ENCODE assay signal across 12 cellular contexts in the genomic region with DNA sequence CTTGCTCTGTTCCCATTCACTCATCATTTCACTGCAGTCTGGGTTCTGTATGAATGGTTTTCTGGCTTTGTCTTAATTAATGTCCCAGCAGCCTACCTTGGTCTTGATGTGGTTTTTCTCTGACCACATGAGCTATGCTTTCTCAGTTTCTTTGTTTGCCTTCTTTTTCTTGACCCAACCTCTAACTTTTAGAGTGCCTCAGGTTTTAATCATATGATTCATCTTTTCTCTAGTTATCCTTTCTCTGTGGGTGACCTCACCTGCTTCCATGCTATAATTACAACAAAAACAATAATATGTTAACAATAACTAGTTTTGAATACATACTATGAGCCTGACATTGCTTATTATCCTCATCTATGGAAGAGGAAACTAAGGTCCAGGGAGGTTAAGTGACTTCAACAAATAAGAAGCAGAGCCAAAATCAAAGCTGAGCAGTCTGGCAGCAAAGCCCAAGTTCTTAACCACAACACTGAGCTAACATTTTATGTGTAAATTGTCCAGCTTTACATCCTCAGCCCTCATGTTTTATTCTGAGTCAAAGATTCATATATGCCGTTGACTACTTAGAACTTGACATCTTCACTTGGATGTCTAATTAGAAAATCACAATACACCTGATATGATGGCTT. TPM values are rescaled to one million over a fixed set of nuclear protein-coding genes. Genes with fewer than 3 reads are reported as not detected.
DNase-seq lines count a peak whose midpoint lies in the region; ATAC-seq and TF ChIP-seq lines count a peak whose summit lies in the region.
"Had no signal": no experiment of that assay in that cellular context is flagged by ENCODE, and none has a peak within 500 bp of the region (broad histone marks: within the 10 kb centered on the region; RNA-seq: fewer than 3 reads in every experiment).

No MANE protein-coding gene starts in this region.

- H3K36me3 Mint-ChIP-seq in T-cell = no peaks in the 10 kb centered on the region
- no peaks in the 10 kb centered on the region for H3K36me3 Mint-ChIP-seq in naive thymus-derived CD8-positive, alpha-beta T cell
- H3K36me3 Mint-ChIP-seq: CD4-positive, CD25-positive, alpha-beta regulatory T cell had no signal

- no peak overlapping the region for H3K27ac Mint-ChIP-seq in T-cell
- no peak overlapping the region for H3K27ac Mint-ChIP-seq in naive thymus-derived CD8-positive, alpha-beta T cell
- H3K27ac Mint-ChIP-seq: CD4-positive, CD25-positive, alpha-beta regulatory T cell; endodermal cell had no signal

- POLR2A ChIA-PET in T-cell (lab: Charles Lee) (no interaction called here), OCI-LY7 (lab: Charles Lee) (interaction anchor here (0.7 to 0.9 kb wide), 2 partner anchors 9 to 15 kb away, joined by 3 read pairs; no protein-coding TSS in a partner anchor)
- POLR2A ChIA-PET in naive thymus-derived CD8-positive, alpha-beta T cell (lab: Charles Lee) = no interaction called here

- H3K9me2 ChIP-seq in OCI-LY7 (ENCODE audit: insufficient read depth, low read length) = no peaks in the 10 kb centered on the region

- no TSS peak for BruUV-seq in OCI-LY7 (replicated peaks; lab: Mats Ljungman, UMichigan)

- no peaks in the 10 kb centered on the region for H3K36me3 ChIP-seq in OCI-LY7 (ENCODE audit: insufficient read depth, low read length)
- H3K36me3 ChIP-seq: uterus had no signal

- peaks cover 0 to 11% (median 4%) of the 10 kb centered on the region in 3 donors for H3K4me1 Mint-ChIP-seq in T-cell
- H3K4me1 Mint-ChIP-seq in naive thymus-derived CD8-positive, alpha-beta T cell = no peaks in the 10 kb centered on the region

- peaks cover 9 to 10% of the 10 kb centered on the region in 2 donors for H3K27me3 Mint-ChIP-seq in T-cell
- H3K27me3 Mint-ChIP-seq in naive thymus-derived CD8-positive, alpha-beta T cell = peaks cover 4 to 22% (median 6%) of the 10 kb centered on the region in 5 donors

- no peaks in the 10 kb centered on the region for H3K4me1 ChIP-seq in OCI-LY7 (ENCODE audit: insufficient read depth, low read length, poor library complexity, severe bottlenecking)
- H3K4me1 ChIP-seq: uterus had no signal

- no peaks in the 10 kb centered on the region for H3K9me3 ChIP-seq in OCI-LY7 (ENCODE audit: low read length)
- H3K9me3 ChIP-seq: uterus had no signal

- no peak overlapping the region for H3K4me3 ChIP-seq in GM12864 (ENCODE audit: low read depth, low read length)
- no peak overlapping the region for H3K4me3 ChIP-seq in OCI-LY7 (ENCODE audit: low read depth, low read length, poor library complexity, severe bottlenecking)
- H3K4me3 ChIP-seq: lung, uterus had no signal

- no peaks in the 10 kb centered on the region for H3K79me2 ChIP-seq in OCI-LY7 (ENCODE audit: insufficient read depth, low read depth, low read length)

- no peak overlapping the region for H3K4me2 ChIP-seq in OCI-LY7 (ENCODE audit: low read length)

- no peaks in the 10 kb centered on the region for H4K20me1 ChIP-seq in OCI-LY7 (ENCODE audit: insufficient read depth, low read length)

- intact Hi-C loops in OCI-LY7 (cut with micrococcal nuclease; ENCODE audit: unreplicated experiment) = no loop called here

- ATAC-seq in GM19438 (IDR thresholded peaks at IDR 0.05; ENCODE audit: low read depth, unreplicated experiment) = peak; percentile 87
- peak; percentile 80 for ATAC-seq in HG03039 (IDR thresholded peaks at IDR 0.05; ENCODE audit: unreplicated experiment)
- no peak for ATAC-seq in T-cell (replicated peaks in 1 of 4)
- no peak for ATAC-seq in naive thymus-derived CD8-positive, alpha-beta T cell

- CTCF ChIA-PET in T-cell (lab: Charles Lee) = no interaction called here
- CTCF ChIA-PET in OCI-LY7 (lab: Charles Lee; ENCODE audit: unreplicated experiment) = no interaction called here

- no peak for TF ChIP-seq CTCF in GM12864 (IDR thresholded peaks at IDR 0.05; ENCODE audit: low read depth, low read length, missing control alignments)
- no peak for TF ChIP-seq CTCF in OCI-LY7 (conservative IDR thresholded peaks at IDR 0.05; ENCODE audit: low read length)

- H3K4me3 Mint-ChIP-seq in T-cell = no peak overlapping the region
- H3K4me3 Mint-ChIP-seq in naive thymus-derived CD8-positive, alpha-beta T cell = no peak overlapping the region
- H3K4me3 Mint-ChIP-seq: endodermal cell had no signal

- no peak overlapping the region for H2AFZ ChIP-seq in OCI-LY7 (ENCODE audit: low read length)

- peak; percentile 15 for DNase-seq in GM12864 (ENCODE audit: low read depth)
- peak; percentile 68 for DNase-seq in SW480 (ENCODE audit: low spot score)
- no peak for DNase-seq in NCI-H1105 (lab: John Stamatoyannopoulos, UW)
- DNase-seq in T-cell = no peak
- no peak for DNase-seq in OCI-LY7 (ENCODE audit: low spot score)
- DNase-seq in naive thymus-derived CD8-positive, alpha-beta T cell = no peak
- DNase-seq: CD4-positive, CD25-positive, alpha-beta regulatory T cell; endodermal cell; uterus had no signal

- no peak overlapping the region for H3K27ac ChIP-seq in OCI-LY7 (ENCODE audit: low read depth, low read length, poor library complexity, severe bottlenecking)
- H3K27ac ChIP-seq: uterus had no signal

- H3K9me3 Mint-ChIP-seq in T-cell = no peaks in the 10 kb centered on the region
- no peaks in the 10 kb centered on the region for H3K9me3 Mint-ChIP-seq in naive thymus-derived CD8-positive, alpha-beta T cell
- H3K9me3 Mint-ChIP-seq: endodermal cell had no signal

RNA-seq across cellular contexts. Expression of a gene that starts 4.7 kb away (rescaled TPM):
- total RNA-seq in T-cell (not detected), OCI-LY7 (2022) (not detected in 2 replicates)
- total RNA-seq in OCI-LY7 (2014; rRNA removed; shearing (Covaris generic)) = not detected in 2 replicates
- not detected for total RNA-seq in naive thymus-derived CD8-positive, alpha-beta T cell
- polyA plus RNA-seq in naive thymus-derived CD8-positive, alpha-beta T cell = not detected
- total RNA-seq: CD4-positive, CD25-positive, alpha-beta regulatory T cell; endodermal cell had no signal
- polyA plus RNA-seq: CD4-positive, CD25-positive, alpha-beta regulatory T cell had no signal

RNA-seq across cellular contexts. Expression of a gene that starts 48.4 kb away (rescaled TPM):
- total RNA-seq in T-cell (not detected), OCI-LY7 (2022) (not detected in 2 replicates)
- not detected in 2 replicates for total RNA-seq in OCI-LY7 (2014; rRNA removed; shearing (Covaris generic))
- total RNA-seq in naive thymus-derived CD8-positive, alpha-beta T cell = not detected
- polyA plus RNA-seq in naive thymus-derived CD8-positive, alpha-beta T cell = not detected
- total RNA-seq: CD4-positive, CD25-positive, alpha-beta regulatory T cell; endodermal cell had no signal
- polyA plus RNA-seq: CD4-positive, CD25-positive, alpha-beta regulatory T cell; lung had no signal

RNA-seq across cellular contexts. Expression of a gene that starts 54.5 kb away (rescaled TPM):
- total RNA-seq in T-cell (not detected), OCI-LY7 (2022) (not detected in 2 replicates)
- not detected in 2 replicates for total RNA-seq in OCI-LY7 (2014; rRNA removed; shearing (Covaris generic))
- not detected for total RNA-seq in naive thymus-derived CD8-positive, alpha-beta T cell
- not detected for polyA plus RNA-seq in naive thymus-derived CD8-positive, alpha-beta T cell
- total RNA-seq: CD4-positive, CD25-positive, alpha-beta regulatory T cell; endodermal cell; lung; uterus had no signal
- polyA plus RNA-seq: CD4-positive, CD25-positive, alpha-beta regulatory T cell; lung had no signal

Comparison
In these comparisons a context has a peak if more than half of its experiments do, and no peak if none do; other contexts are left out.
1. DNase-seq: peak in GM12864 (single experiment) and SW480 (single experiment); none in NCI-H1105 (single experiment), T-cell (0 of 34), OCI-LY7 (single experiment) and naive thymus-derived CD8-positive, alpha-beta T cell (0 of 10).
2. ATAC-seq: peak in GM19438 (single experiment) and HG03039 (single experiment); none in T-cell (0 of 4) and naive thymus-derived CD8-positive, alpha-beta T cell (0 of 2).